ENCODE assay signal across 29 cellular contexts in the genomic region with DNA sequence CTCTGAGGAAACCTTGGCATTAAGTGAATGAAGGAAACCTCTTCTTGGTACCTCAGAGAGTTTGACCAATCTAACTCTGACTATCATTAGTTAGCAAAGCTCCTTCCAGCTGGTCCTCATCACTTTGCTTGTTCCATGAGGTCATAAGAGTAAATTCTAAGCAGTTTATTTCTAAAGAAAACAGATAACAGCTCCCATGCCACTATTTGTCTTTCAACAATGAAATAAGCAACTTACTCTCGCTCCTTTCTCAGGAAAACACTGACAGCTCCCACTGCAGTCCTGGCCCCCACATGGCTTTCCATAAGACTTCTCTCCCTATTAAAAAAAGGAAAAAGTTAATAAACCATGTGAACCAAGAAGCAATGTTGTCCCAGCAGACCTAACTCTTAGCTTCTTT.
"Had no signal": no experiment of that assay in that cellular context is flagged by ENCODE, and none has a peak within 500 bp of the region (broad histone marks: within the 10 kb centered on the region; RNA-seq: fewer than 3 reads in every experiment).

No MANE protein-coding gene starts in this region.

- H3K9me3 Mint-ChIP-seq: activated B cell treated with CpG ODN at 0.5 μM for 24 hours; activated naive CD8-positive, alpha-beta T cell treated with anti-CD3 and anti-CD28 coated beads for 36 hours; activated T-cell treated with anti-CD3 and anti-CD28 coated beads, Interleukin-2, amount 50 U/mL, for 24 hours; activated T-helper 2 cell treated with anti-CD3 and anti-CD28 coated beads, Interferon-gamma antibody, Interleukin-2, Interleukin-4, amounts not matched to agents 10 μg/mL and 5 μg/mL and 100 μg/mL, durations not matched to agents 14 hours and 24 hours and 36 hours; endodermal cell; stimulated activated naive B cell treated with anti-CD40 and anti-IgM and Interleukin-4, amounts not matched to agents 10 μg/mL and 1 μg/mL and 100 μg/mL, for 72 hours had no signal

- H3K27me3 ChIP-seq: cardiac muscle cell, right lobe of liver, transverse colon, uterus had no signal

- H3K27ac Mint-ChIP-seq: activated B cell treated with CpG ODN at 0.5 μM for 24 hours; activated CD4-positive, alpha-beta T cell treated with anti-CD3 and anti-CD28 coated beads for 36 hours; activated naive CD8-positive, alpha-beta T cell treated with anti-CD3 and anti-CD28 coated beads for 36 hours; activated T-cell treated with anti-CD3 and anti-CD28 coated beads, Interleukin-2, amount 50 U/mL, for 24 hours; activated T-helper 2 cell treated with anti-CD3 and anti-CD28 coated beads, Interferon-gamma antibody, Interleukin-2, Interleukin-4, amounts not matched to agents 10 μg/mL and 5 μg/mL and 100 μg/mL, durations not matched to agents 14 hours and 24 hours and 36 hours; endodermal cell; stimulated activated naive B cell treated with anti-CD40 and anti-IgM and Interleukin-4, amounts not matched to agents 10 μg/mL and 1 μg/mL and 100 μg/mL, for 72 hours; T-helper 17 cell had no signal

- H3K9ac ChIP-seq: parathyroid adenoma had no signal

- ATAC-seq: activated CD4-positive, alpha-beta T cell treated with anti-CD3 and anti-CD28 coated beads for 36 hours; left ventricle myocardium superior; right lobe of liver; stimulated activated naive B cell treated with anti-CD40 and anti-IgM and Interleukin-4, amounts not matched to agents 10 μg/mL and 1 μg/mL and 100 μg/mL, for 72 hours; T-helper 17 cell had no signal

- H3K9me3 ChIP-seq: right lobe of liver, transverse colon, uterus had no signal

- H3K4me3 Mint-ChIP-seq: activated B cell treated with CpG ODN at 0.5 μM for 24 hours; activated CD4-positive, alpha-beta T cell treated with anti-CD3 and anti-CD28 coated beads for 36 hours; activated naive CD8-positive, alpha-beta T cell treated with anti-CD3 and anti-CD28 coated beads for 36 hours; activated T-cell treated with anti-CD3 and anti-CD28 coated beads, Interleukin-2, amount 50 U/mL, for 24 hours; endodermal cell; stimulated activated naive B cell treated with anti-CD40 and anti-IgM and Interleukin-4, amounts not matched to agents 10 μg/mL and 1 μg/mL and 100 μg/mL, for 72 hours; T-helper 17 cell had no signal

- FAIRE-seq: frontal cortex had no signal

- H3K27ac ChIP-seq: cardiac muscle cell, parathyroid adenoma, right lobe of liver, skin epidermis, transverse colon had no signal

- DNase-seq: activated B cell treated with CpG ODN at 0.5 μM for 24 hours; activated CD4-positive, alpha-beta T cell treated with anti-CD3 and anti-CD28 coated beads for 36 hours; activated CD4-positive, alpha-beta T cell treated with anti-CD3 and anti-CD28 coated beads, Interleukin-2, amount 50 U/mL, for 4 hours; activated CD8-positive, alpha-beta memory T cell treated with anti-CD3 and anti-CD28 coated beads for 24 hours; activated CD8-positive, alpha-beta memory T cell treated with anti-CD3 and anti-CD28 coated beads, Interleukin-2, amount 50 U/mL, for 4 hours; activated naive CD4-positive, alpha-beta T cell; activated naive CD8-positive, alpha-beta T cell treated with anti-CD3 and anti-CD28 coated beads for 36 hours; activated T-cell treated with anti-CD3 and anti-CD28 coated beads, Interleukin-2, amount 50 U/mL, for 24 hours; amniotic stem cell; cortex of kidney; endodermal cell; glutamatergic neuron; hypothalamus; left ventricle myocardium superior; mammary epithelial cell; nucleus accumbens; right lobe of liver; stimulated activated CD4-positive, alpha-beta T cell treated with anti-CD3 and anti-CD28 coated beads, Interleukin-15, amount 100 ng/mL, for 24 hours; stimulated activated CD4-positive, alpha-beta T cell treated with anti-CD3 and anti-CD28 coated beads, Interleukin-2, amount 100 ng/mL, for 48 hours; stimulated activated CD8-positive, alpha-beta memory T cell treated with anti-CD3 and anti-CD28 coated beads, Interleukin-4, amount 100 ng/mL, for 48 hours; stimulated activated naive B cell treated with anti-CD40 and anti-IgM and Interleukin-4, amounts not matched to agents 10 μg/mL and 1 μg/mL and 100 μg/mL, for 72 hours; T-helper 17 cell; transverse colon; uterus had no signal

- H3K4me3 ChIP-seq: cardiac muscle cell, right lobe of liver, skin epidermis, transverse colon, uterus had no signal

- H3K4me1 ChIP-seq: parathyroid adenoma, right lobe of liver, transverse colon, uterus had no signal

- H3K27me3 Mint-ChIP-seq: activated B cell treated with CpG ODN at 0.5 μM for 24 hours; activated CD4-positive, alpha-beta T cell treated with anti-CD3 and anti-CD28 coated beads for 36 hours; activated naive CD8-positive, alpha-beta T cell treated with anti-CD3 and anti-CD28 coated beads for 36 hours had no signal

- H3K79me2 ChIP-seq: parathyroid adenoma had no signal

- H2AFZ ChIP-seq: parathyroid adenoma had no signal

- H3K36me3 ChIP-seq: cardiac muscle cell, right lobe of liver, transverse colon, uterus had no signal

- H3K4me1 Mint-ChIP-seq: activated B cell treated with CpG ODN at 0.5 μM for 24 hours; activated CD4-positive, alpha-beta T cell treated with anti-CD3 and anti-CD28 coated beads for 36 hours; activated naive CD8-positive, alpha-beta T cell treated with anti-CD3 and anti-CD28 coated beads for 36 hours; stimulated activated naive B cell treated with anti-CD40 and anti-IgM and Interleukin-4, amounts not matched to agents 10 μg/mL and 1 μg/mL and 100 μg/mL, for 72 hours; T-helper 17 cell had no signal

- H3K36me3 Mint-ChIP-seq: activated naive CD8-positive, alpha-beta T cell treated with anti-CD3 and anti-CD28 coated beads for 36 hours; stimulated activated naive B cell treated with anti-CD40 and anti-IgM and Interleukin-4, amounts not matched to agents 10 μg/mL and 1 μg/mL and 100 μg/mL, for 72 hours had no signal
